ENCODE assay signal across 19 cellular contexts in the genomic region with DNA sequence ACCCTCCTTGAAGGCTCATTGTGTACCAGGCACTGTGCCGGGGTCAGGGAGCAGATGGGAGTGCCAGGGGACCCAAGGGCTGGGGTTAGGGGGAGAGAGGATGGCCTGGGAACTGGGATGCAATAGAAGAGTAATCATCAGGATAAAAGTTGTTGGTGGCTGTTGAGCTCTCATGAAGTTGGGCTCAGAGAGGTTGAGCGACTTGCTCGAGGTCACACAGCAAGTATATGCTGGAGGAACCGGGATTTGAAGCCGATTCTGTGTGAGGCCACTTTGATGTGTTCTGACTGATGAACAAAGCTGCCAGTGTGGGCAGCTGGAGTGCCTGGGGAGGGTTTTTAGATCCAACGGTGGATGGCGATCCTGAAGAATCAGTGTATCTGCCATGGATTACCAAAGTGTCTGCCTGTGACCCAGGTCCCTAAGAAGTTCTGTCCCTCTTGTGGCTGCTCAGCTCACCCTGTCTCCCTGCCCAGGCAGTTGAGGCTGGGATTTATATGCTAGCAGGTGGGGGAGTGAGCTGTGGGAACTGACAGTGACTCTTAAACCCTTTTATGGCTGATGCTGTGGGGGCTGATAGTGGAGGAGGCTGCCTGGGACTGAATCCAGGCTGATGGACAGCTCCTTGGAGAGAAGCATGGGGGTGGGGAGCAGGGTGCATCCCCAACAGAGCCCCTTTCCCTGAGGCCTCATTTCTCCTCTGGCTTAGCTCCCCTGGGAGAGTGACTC. TPM values are rescaled to one million over a fixed set of nuclear protein-coding genes. Genes with fewer than 3 reads are reported as not detected.
DNase-seq lines count a peak whose midpoint lies in the region; ATAC-seq and TF ChIP-seq lines count a peak whose summit lies in the region.
"Had no signal": no experiment of that assay in that cellular context is flagged by ENCODE, and none has a peak within 500 bp of the region (broad histone marks: within the 10 kb centered on the region; RNA-seq: fewer than 3 reads in every experiment).

No MANE protein-coding gene starts in this region.

- POLR2A ChIA-PET in CD8-positive, alpha-beta memory T cell (lab: Charles Lee): interaction anchor here (0.5 kb wide), 1 partner anchor 77 kb away, joined by 6 read pairs; no protein-coding TSS in a partner anchor
- POLR2A ChIA-PET in naive thymus-derived CD4-positive, alpha-beta T cell (lab: Charles Lee): interaction anchor here (0.6 to 1.4 kb wide), 5 partner anchors 10 to 207 kb away, joined by 3 to 4 read pairs (median 3); no protein-coding TSS in a partner anchor

- H3K27ac ChIP-seq in CD8-positive, alpha-beta memory T cell (ENCODE audit: low read depth, low read length): no peak overlapping the region
- H3K27ac ChIP-seq in naive thymus-derived CD4-positive, alpha-beta T cell (ENCODE audit: low read depth, low read length): peak overlapping the region; percentile 47
- no peak overlapping the region for H3K27ac ChIP-seq in breast epithelium
- H3K27ac ChIP-seq: brain microvascular endothelial cell, coronary artery, heart right ventricle, left ventricle myocardium inferior, thoracic aorta had no signal

- TF ChIP-seq CTCF in chondrocyte (IDR thresholded peaks at IDR 0.05): no peak
- no peak for TF ChIP-seq CTCF in breast epithelium (IDR thresholded peaks at IDR 0.05)

- CTCF ChIA-PET in CD8-positive, alpha-beta memory T cell (lab: Charles Lee): interaction anchor here (0.9 to 1.6 kb wide), 3 partner anchors 10 to 209 kb away, joined by 3 to 5 read pairs (median 3); no protein-coding TSS in a partner anchor
- CTCF ChIA-PET in naive thymus-derived CD4-positive, alpha-beta T cell (lab: Charles Lee): interaction anchor here (0.5 to 4.7 kb wide), 2 partner anchors 17 to 94 kb away, joined by 3 to 31 read pairs; no protein-coding TSS in a partner anchor

- H3K4me1 ChIP-seq in CD8-positive, alpha-beta memory T cell (ENCODE audit: insufficient read depth, low read length): peaks cover 63% of the 10 kb centered on the region
- H3K4me1 ChIP-seq in naive thymus-derived CD4-positive, alpha-beta T cell (ENCODE audit: control insufficient read depth in 2 of 2, insufficient read depth in 2 of 2, low read length in 2 of 2): peaks cover 22 to 52% of the 10 kb centered on the region in 2 donors
- no peaks in the 10 kb centered on the region for H3K4me1 ChIP-seq in breast epithelium
- H3K4me1 ChIP-seq: HAP-1, heart right ventricle, left ventricle myocardium inferior had no signal

- peaks cover 22% of the 10 kb centered on the region for H3K36me3 ChIP-seq in CD8-positive, alpha-beta memory T cell (ENCODE audit: insufficient read depth, low read length)
- peaks cover 12 to 79% (median 24%) of the 10 kb centered on the region in 3 experiments for H3K36me3 ChIP-seq in naive thymus-derived CD4-positive, alpha-beta T cell (ENCODE audit: control insufficient read depth in 2 of 3, insufficient read depth in 3 of 3, low read length in 3 of 3)
- no peaks in the 10 kb centered on the region for H3K36me3 ChIP-seq in breast epithelium
- H3K36me3 ChIP-seq: brain microvascular endothelial cell, HAP-1, left ventricle myocardium inferior, thoracic aorta had no signal

- peaks cover 54 to 84% (median 71%) of the 10 kb centered on the region in 3 donors for H3K4me1 Mint-ChIP-seq in CD8-positive, alpha-beta memory T cell
- H3K4me1 Mint-ChIP-seq in chondrocyte (ENCODE audit: low read depth): no peaks in the 10 kb centered on the region
- H3K4me1 Mint-ChIP-seq in naive thymus-derived CD4-positive, alpha-beta T cell: peaks cover 36 to 89% (median 76%) of the 10 kb centered on the region in 7 donors

- no peak for TF ChIP-seq POLR2A in breast epithelium (IDR thresholded peaks at IDR 0.05)

- DNase-seq in Ammon's horn (ENCODE audit: low spot score) (peak; percentile 29), chondrocyte (ENCODE audit: low spot score) (peak; percentile 39), breast epithelium (ENCODE audit: low spot score in 2 of 2) (no peak), NCI-H187 (lab: John Stamatoyannopoulos, UW) (no peak), NCI-H2171 treated with DMSO at 0.1 percent for 48 hours (lab: John Stamatoyannopoulos, UW) (no peak)
- no peak for DNase-seq in CD8-positive, alpha-beta memory T cell
- no peak for DNase-seq in naive thymus-derived CD4-positive, alpha-beta T cell
- DNase-seq: activated CD8-positive, alpha-beta memory T cell treated with anti-CD3 and anti-CD28 coated beads for 24 hours; brain microvascular endothelial cell; EL; heart right ventricle; left ventricle myocardium inferior; NCI-H1436; NCI-H69; right cardiac atrium had no signal

- H3K4me3 Mint-ChIP-seq in CD8-positive, alpha-beta memory T cell: peak overlapping the region in 3 of 7 donors; percentile 10 to 59 (median 24)
- H3K4me3 Mint-ChIP-seq in chondrocyte (ENCODE audit: unreplicated experiment): no peak overlapping the region
- peak overlapping the region in 7 of 10 donors; percentile 16 to 72 (median 58) for H3K4me3 Mint-ChIP-seq in naive thymus-derived CD4-positive, alpha-beta T cell

- H3K4me3 ChIP-seq in CD8-positive, alpha-beta memory T cell (ENCODE audit: low read length): no peak overlapping the region
- no peak overlapping the region for H3K4me3 ChIP-seq in naive thymus-derived CD4-positive, alpha-beta T cell (ENCODE audit: low read length)
- H3K4me3 ChIP-seq in breast epithelium: no peak overlapping the region
- H3K4me3 ChIP-seq: coronary artery, HAP-1, heart right ventricle, left ventricle myocardium inferior, thoracic aorta had no signal

- intact Hi-C loops in naive thymus-derived CD4-positive, alpha-beta T cell (cut with micrococcal nuclease): loop anchor here in 1 of 2 donors (10.0 kb wide), 1 partner anchor 88 kb away; no protein-coding TSS in a partner anchor
- intact Hi-C loops in breast epithelium (cut with DNase I; ENCODE audit: low total_unique reads): no loop called here

- peak overlapping the region in 6 of 8 donors; percentile 47 to 80 (median 66) for H3K27ac Mint-ChIP-seq in CD8-positive, alpha-beta memory T cell
- H3K27ac Mint-ChIP-seq in chondrocyte (ENCODE audit: unreplicated experiment): no peak overlapping the region
- peak overlapping the region in 6 of 9 donors; percentile 45 to 93 (median 74) for H3K27ac Mint-ChIP-seq in naive thymus-derived CD4-positive, alpha-beta T cell

- H3K36me3 Mint-ChIP-seq in CD8-positive, alpha-beta memory T cell: peaks cover 18 to 81% (median 19%) of the 10 kb centered on the region in 3 donors
- H3K36me3 Mint-ChIP-seq in chondrocyte (ENCODE audit: low read depth): no peaks in the 10 kb centered on the region
- H3K36me3 Mint-ChIP-seq in naive thymus-derived CD4-positive, alpha-beta T cell: peaks cover 13 to 52% (median 45%) of the 10 kb centered on the region in 5 donors

- no peaks in the 10 kb centered on the region for H3K27me3 Mint-ChIP-seq in CD8-positive, alpha-beta memory T cell
- peaks cover 9% of the 10 kb centered on the region for H3K27me3 Mint-ChIP-seq in chondrocyte (ENCODE audit: low read depth)
- no peaks in the 10 kb centered on the region for H3K27me3 Mint-ChIP-seq in naive thymus-derived CD4-positive, alpha-beta T cell

- H3K27me3 ChIP-seq in CD8-positive, alpha-beta memory T cell (ENCODE audit: insufficient read depth, low read length, poor library complexity, severe bottlenecking): no peaks in the 10 kb centered on the region
- H3K27me3 ChIP-seq in naive thymus-derived CD4-positive, alpha-beta T cell (ENCODE audit: control insufficient read depth in 2 of 2, insufficient read depth in 2 of 2, low read length in 2 of 2): no peaks in the 10 kb centered on the region
- no peaks in the 10 kb centered on the region for H3K27me3 ChIP-seq in breast epithelium
- H3K27me3 ChIP-seq: brain microvascular endothelial cell, heart right ventricle had no signal

- no peak for ATAC-seq in naive thymus-derived CD4-positive, alpha-beta T cell
- no peak for ATAC-seq in esophagus mucosa
- ATAC-seq: heart right ventricle, right cardiac atrium had no signal

- no peaks in the 10 kb centered on the region for H3K9me3 ChIP-seq in CD8-positive, alpha-beta memory T cell (ENCODE audit: low read length)
- H3K9me3 ChIP-seq in naive thymus-derived CD4-positive, alpha-beta T cell (ENCODE audit: control insufficient read depth in 2 of 3, low read length in 3 of 3): peaks cover 0 to 2% (median under 1%) of the 10 kb centered on the region in 3 experiments
- no peaks in the 10 kb centered on the region for H3K9me3 ChIP-seq in breast epithelium
- H3K9me3 ChIP-seq: HAP-1 had no signal

- H3K9me3 Mint-ChIP-seq in CD8-positive, alpha-beta memory T cell: peaks cover 0 to 2% (median 1%) of the 10 kb centered on the region in 5 donors
- H3K9me3 Mint-ChIP-seq in chondrocyte (ENCODE audit: low read depth): peaks cover 5% of the 10 kb centered on the region
- H3K9me3 Mint-ChIP-seq in naive thymus-derived CD4-positive, alpha-beta T cell: peaks cover 0 to 9% (median 2%) of the 10 kb centered on the region in 11 donors

RNA-seq across cellular contexts. Expression of a gene that starts 8.3 kb away (rescaled TPM):
- 10 to 100 TPM; 51.0 to 53.3 TPM for total RNA-seq in CD8-positive, alpha-beta memory T cell
- polyA plus RNA-seq in CD8-positive, alpha-beta memory T cell: 9.6 TPM
- total RNA-seq in chondrocyte: 29.9 to 36.4 TPM (median 34.1 TPM) in 3 replicates
- total RNA-seq in naive thymus-derived CD4-positive, alpha-beta T cell: 100 to 1,000 TPM in 4 of 5 experiments, 10 to 100 TPM in 1; 53.0 to 132 (median 130) TPM
- polyA plus RNA-seq in naive thymus-derived CD4-positive, alpha-beta T cell: 10 to 100 TPM in 1 of 2 donors, 1 to 10 TPM in 1; 3.9 to 14.4 TPM
- 10 to 100 TPM; 16.8 to 23.3 (median 22.9) TPM for total RNA-seq in breast epithelium
- total RNA-seq in esophagus mucosa: 18.4 TPM

Comparison
In these comparisons a context has a peak if more than half of its experiments do, and no peak if none do; other contexts are left out.
1. DNase-seq: peak in Ammon's horn (single experiment) and chondrocyte (single experiment); none in CD8-positive, alpha-beta memory T cell (0 of 5), naive thymus-derived CD4-positive, alpha-beta T cell (0 of 9), breast epithelium (0 of 2), NCI-H187 (0 of 2) and NCI-H2171 treated with DMSO at 0.1 percent for 48 hours (single experiment).